Comparison of ENCODE assay signal across 24 cellular contexts in the genomic region with DNA sequence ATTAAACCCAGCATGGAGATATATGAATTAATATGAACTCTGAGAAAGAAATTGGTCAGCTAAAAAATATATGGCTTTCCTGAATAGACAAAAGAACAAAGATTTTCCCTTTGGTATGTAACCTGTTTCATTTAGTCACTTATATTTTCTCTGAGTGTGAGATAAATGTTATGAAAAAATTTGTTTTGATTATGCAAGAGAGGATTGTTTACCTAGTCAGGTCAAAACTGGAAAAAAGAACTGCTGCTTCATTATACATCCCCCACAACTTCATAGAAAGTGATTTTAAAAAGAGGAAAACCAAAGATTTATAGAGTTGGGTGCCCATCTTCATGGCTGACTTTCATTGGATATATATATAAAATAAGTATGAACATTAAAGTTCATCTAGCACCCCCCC.
"Had no signal": no experiment of that assay in that cellular context is flagged by ENCODE, and none has a peak within 500 bp of the region (broad histone marks: within the 10 kb centered on the region; RNA-seq: fewer than 3 reads in every experiment).

No MANE protein-coding gene starts in this region.

- H3K36me3 Mint-ChIP-seq: activated CD8-positive, alpha-beta memory T cell treated with anti-CD3 and anti-CD28 coated beads, Interleukin-2, amount 10 ng/mL, durations not matched to agents 7 days and 5 days; activated naive CD4-positive, alpha-beta T cell treated with anti-CD3 and anti-CD28 coated beads, Interleukin-2, amount 50 U/mL, for 24 hours; natural killer cell had no signal

- ATAC-seq: activated CD8-positive, alpha-beta memory T cell treated with anti-CD3 and anti-CD28 coated beads, Interleukin-2, amount 10 ng/mL, durations not matched to agents 7 days and 5 days; activated CD8-positive, alpha-beta T cell treated with anti-CD3 and anti-CD28 coated beads for 36 hours; natural killer cell had no signal

- H3K27ac Mint-ChIP-seq: activated CD4-positive, alpha-beta T cell treated with anti-CD3 and anti-CD28 coated beads, Interleukin-2, amount 10 ng/mL, durations not matched to agents 7 days and 5 days; activated CD8-positive, alpha-beta memory T cell treated with anti-CD3 and anti-CD28 coated beads, Interleukin-2, amount 10 ng/mL, durations not matched to agents 7 days and 5 days; activated CD8-positive, alpha-beta T cell treated with anti-CD3 and anti-CD28 coated beads for 36 hours; activated T-helper 1 cell treated with anti-CD3 and anti-CD28 coated beads, Interleukin-12 subunit alpha, Interleukin-12 subunit beta, Interleukin-2, Interleukin-4 antibody, amounts not matched to agents 30 ng/mL and 10 ng/mL and 1 ng/mL, durations not matched to agents 14 hours and 24 hours and 36 hours; natural killer cell; T-helper 2 cell treated with Interferon-gamma antibody and Interleukin-4, amounts not matched to agents 5 μg/mL and 100 μg/mL, for 36 hours had no signal

- H3K9me3 ChIP-seq: ascending aorta, sigmoid colon, testis, uterus had no signal

- H3K27me3 Mint-ChIP-seq: activated CD8-positive, alpha-beta T cell treated with anti-CD3 and anti-CD28 coated beads for 36 hours; activated naive CD4-positive, alpha-beta T cell treated with anti-CD3 and anti-CD28 coated beads, Interleukin-2, amount 50 U/mL, for 24 hours had no signal

- H3K36me3 ChIP-seq: ascending aorta, brain microvascular endothelial cell, sigmoid colon, uterus, WERI-Rb-1 had no signal

- H3K4me3 ChIP-seq: ascending aorta, coronary artery, sigmoid colon, testis, uterus had no signal

- DNase-seq: activated CD4-positive, alpha-beta T cell treated with anti-CD3 and anti-CD28 coated beads, Interleukin-2, amount 10 ng/mL, durations not matched to agents 7 days and 5 days; activated CD4-positive, CD25-positive, alpha-beta regulatory T cell treated with anti-CD3 and anti-CD28 coated beads, Interleukin-2, amount 50 U/mL, for 72 hours; activated CD8-positive, alpha-beta memory T cell treated with anti-CD3 and anti-CD28 coated beads, Interleukin-2, amount 10 ng/mL, durations not matched to agents 7 days and 5 days; activated CD8-positive, alpha-beta T cell treated with anti-CD3 and anti-CD28 coated beads for 36 hours; activated gamma-delta T cell; activated T-cell treated with anti-CD3 and anti-CD28 coated beads for 4 hours; brain microvascular endothelial cell; foreskin fibroblast; kidney; natural killer cell; posterior cingulate gyrus; sigmoid colon; stimulated activated CD4-positive, alpha-beta T cell treated with anti-CD3 and anti-CD28 coated beads, Interleukin-2, amount 100 ng/mL, for 48 hours; stimulated activated CD8-positive, alpha-beta memory T cell treated with anti-CD3 and anti-CD28 coated beads, Interleukin-4, amount 100 ng/mL, for 48 hours; stimulated activated naive CD4-positive, alpha-beta T cell; testis; uterus; WERI-Rb-1 had no signal

- H3K27me3 ChIP-seq: ascending aorta, brain microvascular endothelial cell, sigmoid colon, testis, uterus had no signal

- H3K4me1 ChIP-seq: ascending aorta, testis, uterus had no signal

- H3K4me3 Mint-ChIP-seq: activated CD4-positive, alpha-beta T cell treated with anti-CD3 and anti-CD28 coated beads, Interleukin-2, amount 10 ng/mL, durations not matched to agents 7 days and 5 days; activated CD8-positive, alpha-beta memory T cell treated with anti-CD3 and anti-CD28 coated beads, Interleukin-2, amount 10 ng/mL, durations not matched to agents 7 days and 5 days; activated CD8-positive, alpha-beta T cell treated with anti-CD3 and anti-CD28 coated beads for 36 hours; activated naive CD4-positive, alpha-beta T cell treated with anti-CD3 and anti-CD28 coated beads, Interleukin-2, amount 50 U/mL, for 24 hours; activated T-helper 1 cell treated with anti-CD3 and anti-CD28 coated beads, Interleukin-12 subunit alpha, Interleukin-12 subunit beta, Interleukin-2, Interleukin-4 antibody, amounts not matched to agents 30 ng/mL and 10 ng/mL and 1 ng/mL, durations not matched to agents 14 hours and 24 hours and 36 hours; central memory CD8-positive, alpha-beta T cell; natural killer cell; T-helper 2 cell treated with Interferon-gamma antibody and Interleukin-4, amounts not matched to agents 5 μg/mL and 100 μg/mL, for 36 hours had no signal

- H3K27ac ChIP-seq: ascending aorta, brain microvascular endothelial cell, coronary artery, sigmoid colon, testis, uterus, WERI-Rb-1 had no signal

- H3K9me3 Mint-ChIP-seq: activated naive CD4-positive, alpha-beta T cell treated with anti-CD3 and anti-CD28 coated beads, Interleukin-2, amount 50 U/mL, for 24 hours; activated T-helper 1 cell treated with anti-CD3 and anti-CD28 coated beads, Interleukin-12 subunit alpha, Interleukin-12 subunit beta, Interleukin-2, Interleukin-4 antibody, amounts not matched to agents 30 ng/mL and 10 ng/mL and 1 ng/mL, durations not matched to agents 14 hours and 24 hours and 36 hours; T-helper 2 cell treated with Interferon-gamma antibody and Interleukin-4, amounts not matched to agents 5 μg/mL and 100 μg/mL, for 36 hours had no signal
